30 cellular contexts compared by ENCODE assay signal in the genomic region with DNA sequence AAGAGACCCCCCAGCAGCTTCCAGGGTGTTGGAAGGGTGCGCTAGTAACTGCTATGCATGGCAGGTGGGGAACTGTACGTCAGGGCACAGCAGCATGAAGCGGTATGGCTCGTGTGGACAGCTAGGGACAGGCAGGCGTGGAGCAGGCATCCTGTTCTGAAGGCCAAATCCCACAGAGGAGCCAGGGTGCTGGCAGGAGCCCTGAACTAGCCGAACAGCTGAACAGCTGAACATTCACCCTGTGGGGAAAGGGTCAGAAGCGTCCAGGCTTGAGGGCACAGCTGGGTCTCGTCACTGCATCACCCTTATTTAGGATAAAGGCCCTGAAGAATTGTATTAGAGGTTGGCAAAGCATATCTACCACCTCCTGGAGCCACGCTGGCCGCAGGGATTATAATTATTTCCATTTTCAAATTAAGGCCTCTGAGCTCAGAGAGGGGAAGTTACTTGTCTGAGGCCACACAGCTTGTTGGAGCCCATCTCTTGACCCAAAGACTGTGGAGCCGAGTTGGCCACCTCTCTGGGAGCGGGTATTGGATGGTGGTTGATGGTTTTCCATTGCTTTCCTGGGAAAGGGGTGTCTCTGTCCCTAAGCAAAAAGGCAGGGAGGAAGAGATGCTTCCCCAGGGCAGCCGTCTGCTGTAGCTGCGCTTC. TPM values are rescaled to one million over a fixed set of nuclear protein-coding genes. Genes with fewer than 3 reads are reported as not detected.
"Had no signal": no experiment of that assay in that cellular context is flagged by ENCODE, and none has a peak within 500 bp of the region (broad histone marks: within the 10 kb centered on the region; RNA-seq: fewer than 3 reads in every experiment).

No MANE protein-coding gene starts in this region.

- H3K9me3 ChIP-seq: body of pancreas, prostate gland, right atrium auricular region, tibial artery had no signal

- H3K36me3 ChIP-seq: cardiac muscle cell, prostate gland, right atrium auricular region, tibial artery, WERI-Rb-1 had no signal

- H3K4me1 ChIP-seq: body of pancreas, prostate gland, right atrium auricular region, tibial artery had no signal

- FAIRE-seq: islet of Langerhans, TTC549, urothelium cell line had no signal

- H3K27me3 ChIP-seq: body of pancreas, cardiac muscle cell, right atrium auricular region, tibial artery had no signal

- ATAC-seq: body of pancreas had no signal

- H3K4me3 ChIP-seq: body of pancreas, cardiac muscle cell, prostate gland, right atrium auricular region, skin epidermis, tibial artery had no signal

- H3K27ac ChIP-seq: body of pancreas, cardiac muscle cell, prostate gland, right atrium auricular region, skin epidermis, tibial artery, WERI-Rb-1 had no signal

- DNase-seq: activated CD4-positive, alpha-beta T cell treated with anti-CD3 and anti-CD28 coated beads, Interleukin-2, amount 50 U/mL, for 4 hours; activated CD4-positive, CD25-positive, alpha-beta regulatory T cell treated with anti-CD3 and anti-CD28 coated beads, Interleukin-2, amount 50 U/mL, for 72 hours; activated naive CD4-positive, alpha-beta T cell treated with anti-CD3 and anti-CD28 coated beads for 36 hours; activated naive CD8-positive, alpha-beta T cell treated with anti-CD3 and anti-CD28 coated beads, Interleukin-2, amount 10 ng/mL, durations not matched to agents 7 days and 5 days; activated T-cell treated with anti-CD3 and anti-CD28 coated beads, Interleukin-2, amount 50 U/mL, for 48 hours; amygdala; body of pancreas; effector CD4-positive, alpha-beta T cell; erythroblast; foreskin melanocyte; hypothalamus; mesenchymal stem cell; naive B cell; stimulated activated CD4-positive, alpha-beta T cell treated with anti-CD3 and anti-CD28 coated beads, Interleukin-1b, Interleukin-23, amount 100 ng/mL, for 48 hours; substantia nigra; T-helper 1 cell; tibial artery; WERI-Rb-1 had no signal

RNA-seq across cellular contexts. Expression of a gene that starts 3.3 kb away (rescaled TPM):
- total RNA-seq: activated naive CD4-positive, alpha-beta T cell treated with anti-CD3 and anti-CD28 coated beads for 36 hours; activated naive CD8-positive, alpha-beta T cell treated with anti-CD3 and anti-CD28 coated beads, Interleukin-2, amount 10 ng/mL, durations not matched to agents 7 days and 5 days; body of pancreas; cardiac muscle cell; chondrocyte; lower leg skin; mononuclear cell; neural crest cell; osteocyte; prostate gland; right atrium auricular region had no signal
- polyA plus RNA-seq: cardiac muscle cell had no signal
